27 cellular contexts compared by ENCODE assay signal in the genomic region with DNA sequence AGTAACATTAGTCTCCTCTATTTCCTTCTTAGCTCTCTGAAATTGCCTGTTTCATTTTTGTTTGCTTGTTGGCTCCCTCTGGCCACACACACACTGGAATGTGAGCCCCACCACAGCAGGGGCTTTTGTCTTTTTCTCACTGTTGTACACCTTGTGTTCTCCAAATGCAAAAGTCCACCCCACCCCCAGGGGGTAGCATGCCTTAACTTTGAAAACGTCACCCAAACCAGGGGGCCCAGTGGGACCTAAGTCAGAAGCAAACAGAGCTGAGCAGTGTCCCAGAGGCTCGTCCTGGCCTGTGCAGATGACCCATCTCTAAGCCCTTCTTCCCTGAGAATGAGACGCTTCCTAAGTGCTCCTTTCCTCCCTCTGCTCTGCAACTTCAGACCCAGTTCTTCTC.
"Had no signal": no experiment of that assay in that cellular context is flagged by ENCODE, and none has a peak within 500 bp of the region (broad histone marks: within the 10 kb centered on the region; RNA-seq: fewer than 3 reads in every experiment).

No MANE protein-coding gene starts in this region.

- H3K4me3 ChIP-seq: ascending aorta, breast epithelium, cardiac muscle cell, coronary artery, dorsolateral prefrontal cortex had no signal

- H3K27me3 Mint-ChIP-seq: activated CD4-positive, alpha-beta memory T cell treated with anti-CD3 and anti-CD28 coated beads, Interleukin-2, amount 10 ng/mL, durations not matched to agents 7 days and 5 days; activated CD4-positive, alpha-beta T cell treated with anti-CD3 and anti-CD28 coated beads, Interleukin-2, amount 10 ng/mL, durations not matched to agents 7 days and 5 days; activated naive CD4-positive, alpha-beta T cell treated with anti-CD3 and anti-CD28 coated beads, Interleukin-2, amount 10 ng/mL, durations not matched to agents 7 days and 5 days; activated naive CD8-positive, alpha-beta T cell treated with anti-CD3 and anti-CD28 coated beads, Interleukin-2, amount 10 ng/mL, durations not matched to agents 7 days and 5 days; activated T-cell treated with anti-CD3 and anti-CD28 coated beads, Interleukin-2, amount 50 U/mL, for 24 hours; central memory CD8-positive, alpha-beta T cell; dendritic cell treated with granulocyte-macrophage colony-stimulating factor and Interleukin-4, amounts not matched to agents 40 ng/mL and 50 ng/mL, for 4 days had no signal

- H3K36me3 Mint-ChIP-seq: activated naive CD4-positive, alpha-beta T cell treated with anti-CD3 and anti-CD28 coated beads, Interleukin-2, amount 10 ng/mL, durations not matched to agents 7 days and 5 days; activated naive CD8-positive, alpha-beta T cell treated with anti-CD3 and anti-CD28 coated beads, Interleukin-2, amount 10 ng/mL, durations not matched to agents 7 days and 5 days; brain had no signal

- H3K27me3 ChIP-seq: ascending aorta, breast epithelium, cardiac muscle cell had no signal

- DNase-seq: activated CD4-positive, alpha-beta memory T cell treated with anti-CD3 and anti-CD28 coated beads, Interleukin-2, amount 10 ng/mL, durations not matched to agents 7 days and 5 days; activated CD4-positive, alpha-beta T cell treated with anti-CD3 and anti-CD28 coated beads for 1 hour; activated CD4-positive, alpha-beta T cell treated with anti-CD3 and anti-CD28 coated beads for 4 hours; activated CD4-positive, alpha-beta T cell treated with anti-CD3 and anti-CD28 coated beads, Interleukin-2, amount 10 ng/mL, durations not matched to agents 7 days and 5 days; activated CD4-positive, alpha-beta T cell treated with anti-CD3 and anti-CD28 coated beads, Interleukin-2, amount 50 U/mL, for 4 hours; activated CD8-positive, alpha-beta memory T cell treated with anti-CD3 and anti-CD28 coated beads, Interleukin-2, amount 50 U/mL, for 48 hours; activated gamma-delta T cell; activated naive CD4-positive, alpha-beta T cell; activated naive CD4-positive, alpha-beta T cell treated with anti-CD3 and anti-CD28 coated beads, Interleukin-2, amount 10 ng/mL, durations not matched to agents 7 days and 5 days; activated naive CD8-positive, alpha-beta T cell treated with anti-CD3 and anti-CD28 coated beads, Interleukin-2, amount 10 ng/mL, durations not matched to agents 7 days and 5 days; activated T-cell treated with anti-CD3 and anti-CD28 coated beads for 4 hours; activated T-cell treated with anti-CD3 and anti-CD28 coated beads, Interleukin-2, amount 50 U/mL, for 24 hours; activated T-cell treated with anti-CD3 and anti-CD28 coated beads, Interleukin-2, amount 50 U/mL, for 72 hours; dorsolateral prefrontal cortex; effector memory CD4-positive, alpha-beta T cell; foreskin fibroblast; T-helper 2 cell had no signal

- H3K9me3 Mint-ChIP-seq: activated CD4-positive, alpha-beta T cell treated with anti-CD3 and anti-CD28 coated beads, Interleukin-2, amount 10 ng/mL, durations not matched to agents 7 days and 5 days; activated naive CD8-positive, alpha-beta T cell treated with anti-CD3 and anti-CD28 coated beads, Interleukin-2, amount 10 ng/mL, durations not matched to agents 7 days and 5 days; activated T-cell treated with anti-CD3 and anti-CD28 coated beads, Interleukin-2, amount 50 U/mL, for 24 hours; endodermal cell had no signal

- H3K27ac Mint-ChIP-seq: activated CD4-positive, alpha-beta memory T cell treated with anti-CD3 and anti-CD28 coated beads, Interleukin-2, amount 10 ng/mL, durations not matched to agents 7 days and 5 days; activated CD4-positive, alpha-beta T cell treated with anti-CD3 and anti-CD28 coated beads, Interleukin-2, amount 10 ng/mL, durations not matched to agents 7 days and 5 days; activated naive CD4-positive, alpha-beta T cell treated with anti-CD3 and anti-CD28 coated beads, Interleukin-2, amount 10 ng/mL, durations not matched to agents 7 days and 5 days; activated naive CD8-positive, alpha-beta T cell treated with anti-CD3 and anti-CD28 coated beads, Interleukin-2, amount 10 ng/mL, durations not matched to agents 7 days and 5 days; activated T-cell treated with anti-CD3 and anti-CD28 coated beads, Interleukin-2, amount 50 U/mL, for 24 hours; activated T-cell treated with anti-CD3 and anti-CD28 coated beads, Interleukin-2, amount 50 U/mL, for 72 hours; dendritic cell treated with granulocyte-macrophage colony-stimulating factor and Interleukin-4, amounts not matched to agents 40 ng/mL and 50 ng/mL, for 4 days; endodermal cell had no signal

- H3K4me1 ChIP-seq: ascending aorta, breast epithelium had no signal

- H3K4me3 Mint-ChIP-seq: activated CD4-positive, alpha-beta memory T cell treated with anti-CD3 and anti-CD28 coated beads, Interleukin-2, amount 10 ng/mL, durations not matched to agents 7 days and 5 days; activated CD4-positive, alpha-beta T cell treated with anti-CD3 and anti-CD28 coated beads, Interleukin-2, amount 10 ng/mL, durations not matched to agents 7 days and 5 days; activated naive CD4-positive, alpha-beta T cell treated with anti-CD3 and anti-CD28 coated beads, Interleukin-2, amount 10 ng/mL, durations not matched to agents 7 days and 5 days; activated naive CD8-positive, alpha-beta T cell treated with anti-CD3 and anti-CD28 coated beads, Interleukin-2, amount 10 ng/mL, durations not matched to agents 7 days and 5 days; activated T-cell treated with anti-CD3 and anti-CD28 coated beads, Interleukin-2, amount 50 U/mL, for 24 hours; activated T-cell treated with anti-CD3 and anti-CD28 coated beads, Interleukin-2, amount 50 U/mL, for 72 hours; brain; central memory CD8-positive, alpha-beta T cell; dendritic cell treated with granulocyte-macrophage colony-stimulating factor and Interleukin-4, amounts not matched to agents 40 ng/mL and 50 ng/mL, for 4 days; endodermal cell had no signal

- H3K36me3 ChIP-seq: ascending aorta, breast epithelium, cardiac muscle cell had no signal

- H3K9me3 ChIP-seq: ascending aorta had no signal

- H3K4me1 Mint-ChIP-seq: activated CD4-positive, alpha-beta memory T cell treated with anti-CD3 and anti-CD28 coated beads, Interleukin-2, amount 10 ng/mL, durations not matched to agents 7 days and 5 days; activated CD4-positive, alpha-beta T cell treated with anti-CD3 and anti-CD28 coated beads, Interleukin-2, amount 10 ng/mL, durations not matched to agents 7 days and 5 days; activated naive CD4-positive, alpha-beta T cell treated with anti-CD3 and anti-CD28 coated beads, Interleukin-2, amount 10 ng/mL, durations not matched to agents 7 days and 5 days; activated naive CD8-positive, alpha-beta T cell treated with anti-CD3 and anti-CD28 coated beads, Interleukin-2, amount 10 ng/mL, durations not matched to agents 7 days and 5 days; central memory CD8-positive, alpha-beta T cell had no signal

- H3K27ac ChIP-seq: ascending aorta, breast epithelium, cardiac muscle cell, coronary artery, dorsolateral prefrontal cortex had no signal

- ATAC-seq: activated naive CD4-positive, alpha-beta T cell treated with anti-CD3 and anti-CD28 coated beads, Interleukin-2, amount 50 U/mL, for 72 hours; activated T-cell treated with anti-CD3 and anti-CD28 coated beads, Interleukin-2, amount 50 U/mL, for 72 hours; esophagus mucosa had no signal
